ENCODE assay signal across 2 cellular contexts in the genomic region with DNA sequence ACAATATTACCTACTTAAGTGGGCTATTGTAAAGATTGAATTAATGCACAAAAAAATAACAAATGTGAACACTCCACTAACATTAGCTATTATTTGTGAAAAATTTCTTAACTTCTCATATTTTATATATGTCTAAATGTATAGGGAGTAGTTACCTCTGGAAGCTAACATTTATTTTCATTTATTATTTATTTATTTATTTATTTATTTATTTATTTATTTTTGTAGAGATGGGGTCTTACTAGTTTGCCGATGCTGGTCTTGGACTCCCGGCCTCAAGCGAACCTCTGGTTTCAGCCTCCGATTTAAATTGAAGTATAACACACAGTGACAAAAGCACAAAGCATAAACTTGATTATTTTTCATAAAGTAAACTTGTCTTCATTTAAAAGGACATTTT.
TF ChIP-seq lines count a peak whose summit lies in the region.

No MANE protein-coding gene starts in this region.

TF ChIP-seq in A549, 52 proteins besides CTCF, POLR2A, EP300 and RAD21:
- TF ChIP-seq, protein P1, sequence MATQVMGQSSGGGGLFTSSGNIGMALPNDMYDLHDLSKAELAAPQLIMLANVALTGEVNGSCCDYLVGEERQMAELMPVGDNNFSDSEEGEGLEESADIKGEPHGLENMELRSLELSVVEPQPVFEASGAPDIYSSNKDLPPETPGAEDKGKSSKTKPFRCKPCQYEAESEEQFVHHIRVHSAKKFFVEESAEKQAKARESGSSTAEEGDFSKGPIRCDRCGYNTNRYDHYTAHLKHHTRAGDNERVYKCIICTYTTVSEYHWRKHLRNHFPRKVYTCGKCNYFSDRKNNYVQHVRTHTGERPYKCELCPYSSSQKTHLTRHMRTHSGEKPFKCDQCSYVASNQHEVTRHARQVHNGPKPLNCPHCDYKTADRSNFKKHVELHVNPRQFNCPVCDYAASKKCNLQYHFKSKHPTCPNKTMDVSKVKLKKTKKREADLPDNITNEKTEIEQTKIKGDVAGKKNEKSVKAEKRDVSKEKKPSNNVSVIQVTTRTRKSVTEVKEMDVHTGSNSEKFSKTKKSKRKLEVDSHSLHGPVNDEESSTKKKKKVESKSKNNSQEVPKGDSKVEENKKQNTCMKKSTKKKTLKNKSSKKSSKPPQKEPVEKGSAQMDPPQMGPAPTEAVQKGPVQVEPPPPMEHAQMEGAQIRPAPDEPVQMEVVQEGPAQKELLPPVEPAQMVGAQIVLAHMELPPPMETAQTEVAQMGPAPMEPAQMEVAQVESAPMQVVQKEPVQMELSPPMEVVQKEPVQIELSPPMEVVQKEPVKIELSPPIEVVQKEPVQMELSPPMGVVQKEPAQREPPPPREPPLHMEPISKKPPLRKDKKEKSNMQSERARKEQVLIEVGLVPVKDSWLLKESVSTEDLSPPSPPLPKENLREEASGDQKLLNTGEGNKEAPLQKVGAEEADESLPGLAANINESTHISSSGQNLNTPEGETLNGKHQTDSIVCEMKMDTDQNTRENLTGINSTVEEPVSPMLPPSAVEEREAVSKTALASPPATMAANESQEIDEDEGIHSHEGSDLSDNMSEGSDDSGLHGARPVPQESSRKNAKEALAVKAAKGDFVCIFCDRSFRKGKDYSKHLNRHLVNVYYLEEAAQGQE (IDR thresholded peaks at IDR 0.05) = no peak
- peak; percentile 81 for TF ChIP-seq ZC3H11A (IDR thresholded peaks at IDR 0.05)

TF ChIP-seq in HEK293, 187 proteins besides CTCF, POLR2A, EP300 and RAD21 (continued from another document and continues in another):
- TF ChIP-seq OSR2 (tag by site-specific recombination; IDR thresholded peaks at IDR 0.05) = no peak
- TF ChIP-seq, protein P2, sequence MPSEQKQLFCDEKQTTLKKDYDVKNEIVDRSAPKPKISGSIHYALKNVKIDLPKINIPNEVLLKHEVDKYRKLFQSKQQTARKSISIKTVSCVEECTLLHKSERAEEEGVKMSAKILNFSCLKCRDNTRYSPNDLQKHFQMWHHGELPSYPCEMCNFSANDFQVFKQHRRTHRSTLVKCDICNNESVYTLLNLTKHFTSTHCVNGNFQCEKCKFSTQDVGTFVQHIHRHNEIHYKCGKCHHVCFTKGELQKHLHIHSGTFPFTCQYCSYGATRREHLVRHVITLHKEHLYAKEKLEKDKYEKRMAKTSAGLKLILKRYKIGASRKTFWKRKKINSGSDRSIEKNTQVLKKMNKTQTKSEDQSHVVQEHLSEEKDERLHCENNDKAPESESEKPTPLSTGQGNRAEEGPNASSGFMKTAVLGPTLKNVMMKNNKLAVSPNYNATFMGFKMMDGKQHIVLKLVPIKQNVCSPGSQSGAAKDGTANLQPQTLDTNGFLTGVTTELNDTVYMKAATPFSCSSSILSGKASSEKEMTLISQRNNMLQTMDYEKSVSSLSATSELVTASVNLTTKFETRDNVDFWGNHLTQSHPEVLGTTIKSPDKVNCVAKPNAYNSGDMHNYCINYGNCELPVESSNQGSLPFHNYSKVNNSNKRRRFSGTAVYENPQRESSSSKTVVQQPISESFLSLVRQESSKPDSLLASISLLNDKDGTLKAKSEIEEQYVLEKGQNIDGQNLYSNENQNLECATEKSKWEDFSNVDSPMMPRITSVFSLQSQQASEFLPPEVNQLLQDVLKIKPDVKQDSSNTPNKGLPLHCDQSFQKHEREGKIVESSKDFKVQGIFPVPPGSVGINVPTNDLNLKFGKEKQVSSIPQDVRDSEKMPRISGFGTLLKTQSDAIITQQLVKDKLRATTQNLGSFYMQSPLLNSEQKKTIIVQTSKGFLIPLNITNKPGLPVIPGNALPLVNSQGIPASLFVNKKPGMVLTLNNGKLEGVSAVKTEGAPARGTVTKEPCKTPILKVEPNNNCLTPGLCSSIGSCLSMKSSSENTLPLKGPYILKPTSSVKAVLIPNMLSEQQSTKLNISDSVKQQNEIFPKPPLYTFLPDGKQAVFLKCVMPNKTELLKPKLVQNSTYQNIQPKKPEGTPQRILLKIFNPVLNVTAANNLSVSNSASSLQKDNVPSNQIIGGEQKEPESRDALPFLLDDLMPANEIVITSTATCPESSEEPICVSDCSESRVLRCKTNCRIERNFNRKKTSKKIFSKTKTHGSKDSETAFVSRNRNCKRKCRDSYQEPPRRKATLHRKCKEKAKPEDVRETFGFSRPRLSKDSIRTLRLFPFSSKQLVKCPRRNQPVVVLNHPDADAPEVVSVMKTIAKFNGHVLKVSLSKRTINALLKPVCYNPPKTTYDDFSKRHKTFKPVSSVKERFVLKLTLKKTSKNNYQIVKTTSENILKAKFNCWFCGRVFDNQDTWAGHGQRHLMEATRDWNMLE (tag by site-specific recombination; conservative IDR thresholded peaks at IDR 0.05; ENCODE audit: low read depth) = peak; percentile 75
- TF ChIP-seq, protein P3, sequence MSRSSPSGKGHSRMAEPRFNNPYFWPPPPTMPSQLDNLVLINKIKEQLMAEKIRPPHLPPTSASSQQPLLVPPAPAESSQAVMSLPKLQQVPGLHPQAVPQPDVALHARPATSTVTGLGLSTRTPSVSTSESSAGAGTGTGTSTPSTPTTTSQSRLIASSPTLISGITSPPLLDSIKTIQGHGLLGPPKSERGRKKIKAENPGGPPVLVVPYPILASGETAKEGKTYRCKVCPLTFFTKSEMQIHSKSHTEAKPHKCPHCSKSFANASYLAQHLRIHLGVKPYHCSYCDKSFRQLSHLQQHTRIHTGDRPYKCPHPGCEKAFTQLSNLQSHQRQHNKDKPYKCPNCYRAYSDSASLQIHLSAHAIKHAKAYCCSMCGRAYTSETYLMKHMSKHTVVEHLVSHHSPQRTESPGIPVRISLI (tag by site-specific recombination; IDR thresholded peaks at IDR 0.05) = no peak
- TF ChIP-seq ZNF629 (tag by site-specific recombination; IDR thresholded peaks at IDR 0.05) = no peak
- no peak for TF ChIP-seq ZNF501 (tag by site-specific recombination; IDR thresholded peaks at IDR 0.05)
- TF ChIP-seq ZNF354C (tag by site-specific recombination; IDR thresholded peaks at IDR 0.05; ENCODE audit: borderline replicate concordance, low read depth) = 0 out of 2 replicates have a peak, but pooled peaks have one; percentile 26
- TF ChIP-seq ZNF266 (tag by site-specific recombination; IDR thresholded peaks at IDR 0.05; ENCODE audit: low read depth) = 0 out of 2 replicates have a peak, but pooled peaks have one; percentile 29
- TF ChIP-seq ZNF16 (tag by site-specific recombination; IDR thresholded peaks at IDR 0.05; ENCODE audit: low read depth) = no peak
- TF ChIP-seq, protein P4, sequence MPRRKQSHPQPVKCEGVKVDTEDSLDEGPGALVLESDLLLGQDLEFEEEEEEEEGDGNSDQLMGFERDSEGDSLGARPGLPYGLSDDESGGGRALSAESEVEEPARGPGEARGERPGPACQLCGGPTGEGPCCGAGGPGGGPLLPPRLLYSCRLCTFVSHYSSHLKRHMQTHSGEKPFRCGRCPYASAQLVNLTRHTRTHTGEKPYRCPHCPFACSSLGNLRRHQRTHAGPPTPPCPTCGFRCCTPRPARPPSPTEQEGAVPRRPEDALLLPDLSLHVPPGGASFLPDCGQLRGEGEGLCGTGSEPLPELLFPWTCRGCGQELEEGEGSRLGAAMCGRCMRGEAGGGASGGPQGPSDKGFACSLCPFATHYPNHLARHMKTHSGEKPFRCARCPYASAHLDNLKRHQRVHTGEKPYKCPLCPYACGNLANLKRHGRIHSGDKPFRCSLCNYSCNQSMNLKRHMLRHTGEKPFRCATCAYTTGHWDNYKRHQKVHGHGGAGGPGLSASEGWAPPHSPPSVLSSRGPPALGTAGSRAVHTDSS (tag by site-specific recombination; IDR thresholded peaks at IDR 0.05) = no peak
- TF ChIP-seq, protein P5, sequence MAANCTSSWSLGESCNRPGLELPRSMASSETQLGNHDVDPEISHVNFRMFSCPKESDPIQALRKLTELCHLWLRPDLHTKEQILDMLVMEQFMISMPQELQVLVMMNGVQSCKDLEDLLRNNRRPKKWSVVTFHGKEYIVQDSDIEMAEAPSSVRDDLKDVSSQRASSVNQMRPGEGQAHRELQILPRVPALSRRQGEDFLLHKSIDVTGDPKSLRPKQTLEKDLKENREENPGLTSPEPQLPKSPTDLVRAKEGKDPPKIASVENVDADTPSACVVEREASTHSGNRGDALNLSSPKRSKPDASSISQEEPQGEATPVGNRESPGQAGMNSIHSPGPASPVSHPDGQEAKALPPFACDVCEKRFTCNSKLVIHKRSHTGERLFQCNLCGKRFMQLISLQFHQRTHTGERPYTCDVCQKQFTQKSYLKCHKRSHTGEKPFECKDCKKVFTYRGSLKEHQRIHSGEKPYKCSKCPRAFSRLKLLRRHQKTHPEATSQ (tag by site-specific recombination; IDR thresholded peaks at IDR 0.05) = no peak
- TF ChIP-seq ZNF560 (tag by site-specific recombination; IDR thresholded peaks at IDR 0.05; ENCODE audit: borderline replicate concordance) = peak; percentile 40; the same call in 1 of the 2 replicates
- 0 out of 2 replicates have a peak, but pooled peaks have one; percentile 45 for TF ChIP-seq ZNF292 (tag by site-specific recombination; IDR thresholded peaks at IDR 0.05; ENCODE audit: borderline replicate concordance, low read depth)
- no peak for TF ChIP-seq MEIS1 (CRISPR knock-in tag; IDR thresholded peaks at IDR 0.05; ENCODE audit: borderline replicate concordance)
- TF ChIP-seq GFI1B (tag by site-specific recombination; IDR thresholded peaks at IDR 0.05) = no peak
- no peak for TF ChIP-seq ZNF248 (tag by site-specific recombination; IDR thresholded peaks at IDR 0.05)
- 0 out of 2 replicates have a peak, but pooled peaks have one; percentile 18 for TF ChIP-seq ZNF433 (tag by site-specific recombination; IDR thresholded peaks at IDR 0.05; ENCODE audit: low read depth)
- no peak for TF ChIP-seq GLI2 (tag by site-specific recombination; IDR thresholded peaks at IDR 0.05; ENCODE audit: borderline replicate concordance, low read depth)
- TF ChIP-seq SALL2 (tag by site-specific recombination; IDR thresholded peaks at IDR 0.05; ENCODE audit: borderline replicate concordance) = no peak
- TF ChIP-seq ZNF394 (tag by site-specific recombination; IDR thresholded peaks at IDR 0.05; ENCODE audit: borderline replicate concordance) = peak; percentile 14; the same call in 1 of the 2 replicates
- peak; percentile 24; the same call in 1 of the 2 replicates for TF ChIP-seq ZNF654 (tag by site-specific recombination; IDR thresholded peaks at IDR 0.05; ENCODE audit: low read depth)
- no peak for TF ChIP-seq ZNF768 (tag by site-specific recombination; IDR thresholded peaks at IDR 0.05)
- TF ChIP-seq HOXC10 (CRISPR knock-in tag; IDR thresholded peaks at IDR 0.05) = no peak
- 0 out of 2 replicates have a peak, but pooled peaks have one; percentile 44 for TF ChIP-seq ZXDB (tag by site-specific recombination; IDR thresholded peaks at IDR 0.05)
- peak; percentile 46; the same call in 1 of the 2 replicates for TF ChIP-seq ZBTB8A (tag by site-specific recombination; IDR thresholded peaks at IDR 0.05)
- TF ChIP-seq ZNF561 (tag by site-specific recombination; IDR thresholded peaks at IDR 0.05; ENCODE audit: borderline replicate concordance) = no peak
- TF ChIP-seq ZNF544 (tag by site-specific recombination; IDR thresholded peaks at IDR 0.05) = no peak
- TF ChIP-seq ZNF404 (tag by site-specific recombination; IDR thresholded peaks at IDR 0.05) = no peak
- TF ChIP-seq ZNF558 (tag by site-specific recombination; IDR thresholded peaks at IDR 0.05) = 0 out of 2 replicates have a peak, but pooled peaks have one; percentile 24
- TF ChIP-seq, protein P6, sequence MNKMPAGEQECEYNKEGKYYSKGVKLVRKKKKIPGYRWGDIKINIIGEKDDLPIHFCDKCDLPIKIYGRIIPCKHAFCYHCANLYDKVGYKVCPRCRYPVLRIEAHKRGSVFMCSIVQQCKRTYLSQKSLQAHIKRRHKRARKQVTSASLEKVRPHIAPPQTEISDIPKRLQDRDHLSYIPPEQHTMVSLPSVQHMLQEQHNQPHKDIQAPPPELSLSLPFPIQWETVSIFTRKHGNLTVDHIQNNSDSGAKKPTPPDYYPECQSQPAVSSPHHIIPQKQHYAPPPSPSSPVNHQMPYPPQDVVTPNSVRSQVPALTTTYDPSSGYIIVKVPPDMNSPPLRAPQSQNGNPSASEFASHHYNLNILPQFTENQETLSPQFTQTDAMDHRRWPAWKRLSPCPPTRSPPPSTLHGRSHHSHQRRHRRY (tag by site-specific recombination; IDR thresholded peaks at IDR 0.05) = no peak
- TF ChIP-seq ZNF510 (tag by site-specific recombination; IDR thresholded peaks at IDR 0.05; ENCODE audit: insufficient replicate concordance) = peak; percentile 59
- TF ChIP-seq ZNF555 (tag by site-specific recombination; conservative IDR thresholded peaks at IDR 0.05) = no peak
- TF ChIP-seq, protein P7, sequence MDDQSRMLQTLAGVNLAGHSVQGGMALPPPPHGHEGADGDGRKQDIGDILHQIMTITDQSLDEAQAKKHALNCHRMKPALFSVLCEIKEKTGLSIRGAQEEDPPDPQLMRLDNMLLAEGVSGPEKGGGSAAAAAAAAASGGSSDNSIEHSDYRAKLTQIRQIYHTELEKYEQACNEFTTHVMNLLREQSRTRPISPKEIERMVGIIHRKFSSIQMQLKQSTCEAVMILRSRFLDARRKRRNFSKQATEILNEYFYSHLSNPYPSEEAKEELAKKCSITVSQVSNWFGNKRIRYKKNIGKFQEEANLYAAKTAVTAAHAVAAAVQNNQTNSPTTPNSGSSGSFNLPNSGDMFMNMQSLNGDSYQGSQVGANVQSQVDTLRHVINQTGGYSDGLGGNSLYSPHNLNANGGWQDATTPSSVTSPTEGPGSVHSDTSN (CRISPR knock-in tag; IDR thresholded peaks at IDR 0.05) = no peak
- TF ChIP-seq, protein P8, sequence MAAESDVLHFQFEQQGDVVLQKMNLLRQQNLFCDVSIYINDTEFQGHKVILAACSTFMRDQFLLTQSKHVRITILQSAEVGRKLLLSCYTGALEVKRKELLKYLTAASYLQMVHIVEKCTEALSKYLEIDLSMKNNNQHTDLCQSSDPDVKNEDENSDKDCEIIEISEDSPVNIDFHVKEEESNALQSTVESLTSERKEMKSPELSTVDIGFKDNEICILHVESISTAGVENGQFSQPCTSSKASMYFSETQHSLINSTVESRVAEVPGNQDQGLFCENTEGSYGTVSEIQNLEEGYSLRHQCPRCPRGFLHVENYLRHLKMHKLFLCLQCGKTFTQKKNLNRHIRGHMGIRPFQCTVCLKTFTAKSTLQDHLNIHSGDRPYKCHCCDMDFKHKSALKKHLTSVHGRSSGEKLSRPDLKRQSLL (tag by site-specific recombination; IDR thresholded peaks at IDR 0.05) = no peak
- no peak for TF ChIP-seq BCL11A (tag by site-specific recombination; IDR thresholded peaks at IDR 0.05; ENCODE audit: low read depth)
- no peak for TF ChIP-seq ZBTB20 (tag by site-specific recombination; IDR thresholded peaks at IDR 0.05)
- no peak for TF ChIP-seq ZNF174 (tag by site-specific recombination; IDR thresholded peaks at IDR 0.05)
- TF ChIP-seq ZNF426 (tag by site-specific recombination; IDR thresholded peaks at IDR 0.05) = peak; percentile 65
- TF ChIP-seq, protein P9, sequence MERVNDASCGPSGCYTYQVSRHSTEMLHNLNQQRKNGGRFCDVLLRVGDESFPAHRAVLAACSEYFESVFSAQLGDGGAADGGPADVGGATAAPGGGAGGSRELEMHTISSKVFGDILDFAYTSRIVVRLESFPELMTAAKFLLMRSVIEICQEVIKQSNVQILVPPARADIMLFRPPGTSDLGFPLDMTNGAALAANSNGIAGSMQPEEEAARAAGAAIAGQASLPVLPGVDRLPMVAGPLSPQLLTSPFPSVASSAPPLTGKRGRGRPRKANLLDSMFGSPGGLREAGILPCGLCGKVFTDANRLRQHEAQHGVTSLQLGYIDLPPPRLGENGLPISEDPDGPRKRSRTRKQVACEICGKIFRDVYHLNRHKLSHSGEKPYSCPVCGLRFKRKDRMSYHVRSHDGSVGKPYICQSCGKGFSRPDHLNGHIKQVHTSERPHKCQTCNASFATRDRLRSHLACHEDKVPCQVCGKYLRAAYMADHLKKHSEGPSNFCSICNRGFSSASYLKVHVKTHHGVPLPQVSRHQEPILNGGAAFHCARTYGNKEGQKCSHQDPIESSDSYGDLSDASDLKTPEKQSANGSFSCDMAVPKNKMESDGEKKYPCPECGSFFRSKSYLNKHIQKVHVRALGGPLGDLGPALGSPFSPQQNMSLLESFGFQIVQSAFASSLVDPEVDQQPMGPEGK (tag by site-specific recombination; IDR thresholded peaks at IDR 0.05) = 0 out of 2 replicates have a peak, but pooled peaks have one; percentile 4
